In the genomic region with DNA sequence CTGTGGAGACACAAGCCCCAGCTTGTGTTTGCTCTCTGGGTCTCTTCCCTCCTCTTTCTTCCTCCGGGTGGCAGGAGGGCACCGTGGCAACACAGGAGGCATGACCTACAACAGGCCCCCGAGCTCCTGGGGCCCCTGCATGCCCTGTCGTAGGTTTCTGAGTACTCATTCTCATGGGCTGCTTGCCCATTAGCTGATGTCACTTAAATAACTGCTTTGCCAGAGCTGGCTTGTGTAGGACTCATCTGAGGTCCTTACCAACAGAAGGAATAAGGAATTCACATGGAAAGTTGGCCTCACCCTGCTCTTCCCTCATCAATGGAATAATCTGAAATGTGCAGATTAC, we compare ENCODE assay signal across 16 cellular contexts.
DNase-seq lines count a peak whose midpoint lies in the region; ATAC-seq and TF ChIP-seq lines count a peak whose summit lies in the region.
"Had no signal": no experiment of that assay in that cellular context is flagged by ENCODE, and none has a peak within 500 bp of the region (broad histone marks: within the 10 kb centered on the region; RNA-seq: fewer than 3 reads in every experiment).

No MANE protein-coding gene starts in this region.

- peak overlapping the region in 1 of 5 experiments; percentile 26 for H3K4me3 Mint-ChIP-seq in brain
- H3K4me3 Mint-ChIP-seq: neural crest cell; T-helper 2 cell treated with Interferon-gamma antibody and Interleukin-4, amounts not matched to agents 5 μg/mL and 100 μg/mL, for 36 hours had no signal

- H3K27ac ChIP-seq in substantia nigra (ENCODE audit: low read depth, low read length, poor library complexity, severe bottlenecking): no peak overlapping the region
- H3K27ac ChIP-seq: left ventricle myocardium inferior, suprapubic skin had no signal

- no peaks in the 10 kb centered on the region for H3K27me3 Mint-ChIP-seq in brain

- DNase-seq in NCI-H82 (lab: John Stamatoyannopoulos, UW) (peak; percentile 14), NCI-H82 treated with DMSO at 0.1 percent for 48 hours (lab: John Stamatoyannopoulos, UW; ENCODE audit: unreplicated experiment) (no peak), inferior parietal cortex (ENCODE audit: extremely low spot score) (peak; percentile 30), substantia nigra (lab: John Stamatoyannopoulos, UW) (peak in 39 of 49 donors; percentile 3 to 52 (median 26)), DMS153 (lab: John Stamatoyannopoulos, UW) (no peak), glomerular visceral epithelial cell (ENCODE audit: extremely low spot score) (no peak)
- DNase-seq: activated CD4-positive, alpha-beta T cell treated with anti-CD3 and anti-CD28 coated beads, Interleukin-2, amount 50 U/mL, for 4 hours; left ventricle myocardium inferior; NCI-H1105 treated with DMSO at 0.1 percent for 48 hours; RPMI8226 had no signal

- peak overlapping the region in 3 of 5 experiments; percentile 43 to 87 (median 82) for H3K27ac Mint-ChIP-seq in brain
- H3K27ac Mint-ChIP-seq: activated T-helper 2 cell treated with anti-CD3 and anti-CD28 coated beads, Interferon-gamma antibody, Interleukin-2, Interleukin-4, amounts not matched to agents 10 μg/mL and 5 μg/mL and 100 μg/mL, durations not matched to agents 14 hours and 24 hours and 36 hours; T-helper 2 cell treated with Interferon-gamma antibody and Interleukin-4, amounts not matched to agents 5 μg/mL and 100 μg/mL, for 36 hours had no signal

- peak in 1 of 2 experiments; percentile 15 for TF ChIP-seq CTCF in brain (conservative IDR thresholded peaks at IDR 0.05)

- no peaks in the 10 kb centered on the region for H3K36me3 Mint-ChIP-seq in brain

- no peak for ATAC-seq in HG02678 (IDR thresholded peaks at IDR 0.05; ENCODE audit: unreplicated experiment)

- no peaks in the 10 kb centered on the region for H3K9me3 Mint-ChIP-seq in brain
- H3K9me3 Mint-ChIP-seq: activated T-helper 2 cell treated with anti-CD3 and anti-CD28 coated beads, Interferon-gamma antibody, Interleukin-2, Interleukin-4, amounts not matched to agents 10 μg/mL and 5 μg/mL and 100 μg/mL, durations not matched to agents 14 hours and 24 hours and 36 hours; neural crest cell; T-helper 2 cell treated with Interferon-gamma antibody and Interleukin-4, amounts not matched to agents 5 μg/mL and 100 μg/mL, for 36 hours had no signal

- H3K4me1 Mint-ChIP-seq in brain: peaks cover 38% of the 10 kb centered on the region
- H3K4me1 Mint-ChIP-seq: neural crest cell had no signal

Comparison
In these comparisons a context has a peak if more than half of its experiments do, and no peak if none do; other contexts are left out.
1. DNase-seq: peak in NCI-H82 (single experiment), inferior parietal cortex (single experiment) and substantia nigra (39 of 49); none in NCI-H82 treated with DMSO at 0.1 percent for 48 hours (single experiment), DMS153 (single experiment) and glomerular visceral epithelial cell (single experiment).